ENCODE assay signal across 26 cellular contexts in the genomic region with DNA sequence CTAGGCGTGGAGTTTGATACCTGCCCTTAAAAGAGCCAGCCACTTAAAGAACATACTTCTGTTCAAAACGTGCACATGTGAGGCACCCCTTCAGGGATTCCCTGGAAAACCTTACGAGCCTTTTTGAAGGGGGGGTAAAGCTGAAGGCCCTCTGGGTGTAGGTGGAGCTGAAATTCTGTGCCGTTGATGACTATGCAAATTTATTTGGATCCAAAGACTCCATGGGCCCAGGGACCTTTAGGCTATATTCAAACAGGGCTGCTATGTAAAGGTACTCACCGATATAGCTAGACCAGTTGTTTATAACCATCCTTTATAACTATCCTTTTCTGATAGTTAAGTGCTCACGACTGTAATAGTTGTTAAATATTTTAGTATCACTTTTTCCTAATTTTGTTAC.
"Had no signal": no experiment of that assay in that cellular context is flagged by ENCODE, and none has a peak within 500 bp of the region (broad histone marks: within the 10 kb centered on the region; RNA-seq: fewer than 3 reads in every experiment).

No MANE protein-coding gene starts in this region.

- H3K27me3 ChIP-seq: pancreas, suprapubic skin, tibial artery, upper lobe of right lung had no signal

- H3K4me3 ChIP-seq: left ventricle myocardium inferior, lung, pancreas, prostate gland, skin epidermis, suprapubic skin, thoracic aorta, tibial artery, upper lobe of right lung had no signal

- H3K9me3 ChIP-seq: left ventricle myocardium inferior, pancreas, prostate gland, suprapubic skin, thoracic aorta, tibial artery, upper lobe of right lung had no signal

- H3K9me3 Mint-ChIP-seq: immature natural killer cell; natural killer cell; stimulated activated effector memory CD8-positive, alpha-beta T cell treated with anti-CD3 and anti-CD28 coated beads, Interleukin-12 subunit alpha, Interleukin-12 subunit beta, amount 100 ng/mL, for 72 hours; stimulated activated naive CD8-positive, alpha-beta T cell treated with anti-CD3 and anti-CD28 coated beads, Interleukin-15, Interleukin-2, amounts not matched to agents 100 ng/mL and 50 ng/mL, for 24 hours had no signal

- DNase-seq: hippocampal formation; immature natural killer cell; left ventricle myocardium inferior; mesendoderm; naive B cell; natural killer cell; nephron progenitor cell; posterior cingulate gyrus; retina; right cardiac atrium; stimulated activated CD4-positive, alpha-beta T cell treated with anti-CD3 and anti-CD28 coated beads, Interleukin-4, amount 100 ng/mL, for 24 hours; stimulated activated naive CD4-positive, alpha-beta T cell; tibial artery; trophoblast cell; upper lobe of right lung had no signal

- FAIRE-seq: islet of Langerhans, pancreas, urothelium cell line had no signal

- H3K4me1 Mint-ChIP-seq: immature natural killer cell; mesothelial cell of epicardium; naive B cell; natural killer cell; nephron progenitor cell; stimulated activated effector memory CD8-positive, alpha-beta T cell treated with anti-CD3 and anti-CD28 coated beads, Interleukin-12 subunit alpha, Interleukin-12 subunit beta, amount 100 ng/mL, for 72 hours had no signal

- H3K27ac ChIP-seq: left ventricle myocardium inferior, pancreas, prostate gland, skin epidermis, suprapubic skin, thoracic aorta, tibial artery, upper lobe of right lung had no signal

- H3K4me1 ChIP-seq: left ventricle myocardium inferior, pancreas, prostate gland, suprapubic skin, tibial artery, upper lobe of right lung had no signal

- H3K27ac Mint-ChIP-seq: immature natural killer cell; mesothelial cell of epicardium; natural killer cell; nephron progenitor cell; stimulated activated effector memory CD8-positive, alpha-beta T cell treated with anti-CD3 and anti-CD28 coated beads, Interleukin-12 subunit alpha, Interleukin-12 subunit beta, amount 100 ng/mL, for 72 hours; stimulated activated naive CD8-positive, alpha-beta T cell treated with anti-CD3 and anti-CD28 coated beads, Interleukin-15, Interleukin-2, amounts not matched to agents 100 ng/mL and 50 ng/mL, for 24 hours had no signal

- H3K36me3 Mint-ChIP-seq: immature natural killer cell; naive B cell; natural killer cell; stimulated activated effector memory CD8-positive, alpha-beta T cell treated with anti-CD3 and anti-CD28 coated beads, Interleukin-12 subunit alpha, Interleukin-12 subunit beta, amount 100 ng/mL, for 72 hours had no signal

- H3K36me3 ChIP-seq: left ventricle myocardium inferior, pancreas, prostate gland, suprapubic skin, thoracic aorta, tibial artery, upper lobe of right lung had no signal

- H3K4me3 Mint-ChIP-seq: immature natural killer cell; mesothelial cell of epicardium; naive B cell; natural killer cell; nephron progenitor cell; stimulated activated effector memory CD8-positive, alpha-beta T cell treated with anti-CD3 and anti-CD28 coated beads, Interleukin-12 subunit alpha, Interleukin-12 subunit beta, amount 100 ng/mL, for 72 hours; stimulated activated naive CD8-positive, alpha-beta T cell treated with anti-CD3 and anti-CD28 coated beads, Interleukin-15, Interleukin-2, amounts not matched to agents 100 ng/mL and 50 ng/mL, for 24 hours had no signal
